ENCODE assay signal across 8 cellular contexts in the genomic region with DNA sequence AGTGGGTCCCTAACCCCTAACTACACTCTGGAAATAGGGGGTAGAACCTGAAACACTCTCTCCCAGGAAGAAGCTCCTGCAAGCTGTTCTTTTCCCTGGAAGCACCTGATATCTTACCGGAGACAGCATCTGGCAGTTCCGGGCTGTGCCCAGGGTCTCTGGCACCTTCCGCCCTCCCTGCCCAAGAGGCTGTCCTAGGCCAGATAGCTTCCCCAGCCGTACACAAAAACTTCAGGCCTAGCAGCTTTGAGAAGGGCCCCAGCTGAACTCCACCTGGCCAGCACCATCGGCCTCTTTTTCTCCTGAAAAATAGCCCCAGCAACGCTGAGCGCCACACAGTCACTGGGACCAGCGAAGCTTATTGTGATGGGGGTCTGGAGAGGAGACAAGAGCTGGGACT. TPM values are rescaled to one million over a fixed set of nuclear protein-coding genes. Genes with fewer than 3 reads are reported as not detected.
DNase-seq lines count a peak whose midpoint lies in the region; ATAC-seq and TF ChIP-seq lines count a peak whose summit lies in the region.

No MANE protein-coding gene starts in this region.

- peak overlapping the region; percentile 88 for H3K4me3 Mint-ChIP-seq in T-helper 17 cell

- WGBS in smooth muscle cell (ENCODE audit: low lambda C conversion rate), result 97% methylated on average over 8 of the region's 8 CpGs

- H3K4me1 Mint-ChIP-seq in T-helper 17 cell, result peaks cover 20% of the 10 kb centered on the region

- H3K4me1 ChIP-seq in HAP-1, result no peaks in the 10 kb centered on the region; the same call in 1 of the 2 replicates
- peaks cover 7% of the 10 kb centered on the region for H3K4me1 ChIP-seq in iPS-15b (ENCODE audit: control insufficient read depth, insufficient read depth, low read length)
- H3K4me1 ChIP-seq in smooth muscle cell (ENCODE audit: low read depth), result peaks cover 18% of the 10 kb centered on the region

- no peaks in the 10 kb centered on the region for H3F3A ChIP-seq in smooth muscle cell (ENCODE audit: low read depth)

- DNase-seq in HAP-1 (ENCODE audit: low spot score in 2 of 2) (no peak), T-helper 17 cell (no peak), smooth muscle cell (lab: John Stamatoyannopoulos, UW; ENCODE audit: unreplicated experiment) (no peak), SKM-1 treated with dmso at 0.1 percent for 144 hours (lab: John Stamatoyannopoulos, UW; ENCODE audit: unreplicated experiment) (no peak), GDM1 (lab: John Stamatoyannopoulos, UW) (no peak), NCI-H2081 (lab: John Stamatoyannopoulos, UW) (no peak)
- DNase-seq in stimulated activated CD4-positive, alpha-beta T cell treated with anti-CD3 and anti-CD28 coated beads, Interleukin-4, amount 100 ng/mL, for 4 hours, result no peak

- no peaks in the 10 kb centered on the region for H3K9me3 ChIP-seq in HAP-1
- peaks cover 4% of the 10 kb centered on the region for H3K9me3 ChIP-seq in T-helper 17 cell (ENCODE audit: control insufficient read depth, low read length, poor library complexity, severe bottlenecking)
- H3K9me3 ChIP-seq in iPS-15b (ENCODE audit: control insufficient read depth, insufficient read depth, low read length), result no peaks in the 10 kb centered on the region
- H3K9me3 ChIP-seq in smooth muscle cell (replicated peaks; ENCODE audit: low read depth), result no peaks in the 10 kb centered on the region

- H3K27ac ChIP-seq in smooth muscle cell (ENCODE audit: low read depth), result no peak overlapping the region

- H3K36me3 Mint-ChIP-seq in T-helper 17 cell (ENCODE audit: low read depth), result no peaks in the 10 kb centered on the region

- TF ChIP-seq CTCF in smooth muscle cell (IDR thresholded peaks at IDR 0.05; ENCODE audit: borderline replicate concordance, insufficient read depth, poor library complexity, severe bottlenecking), result no peak

- H3K27me3 ChIP-seq in HAP-1 (ENCODE audit: low read depth), result no peaks in the 10 kb centered on the region
- H3K27me3 ChIP-seq in iPS-15b (ENCODE audit: control insufficient read depth, insufficient read depth, low read length), result peaks cover 62% of the 10 kb centered on the region
- peaks cover 24% of the 10 kb centered on the region for H3K27me3 ChIP-seq in smooth muscle cell (ENCODE audit: low read depth)

- H3K4me2 ChIP-seq in smooth muscle cell, result peak overlapping the region; percentile 82

- peaks cover 43% of the 10 kb centered on the region for H3K27me3 Mint-ChIP-seq in T-helper 17 cell

- H3K9ac ChIP-seq in iPS-15b (ENCODE audit: low read depth, low read length) (no peak overlapping the region), smooth muscle cell (ENCODE audit: low read depth) (no peak overlapping the region)

- H3K4me3 ChIP-seq in HAP-1 (peak overlapping the region; percentile 68; the same call in 1 of the 2 replicates), iPS-15b (ENCODE audit: low read depth, low read length) (peak overlapping the region; percentile 95), smooth muscle cell (no peak overlapping the region)

- no peaks in the 10 kb centered on the region for H4K20me1 ChIP-seq in smooth muscle cell (ENCODE audit: low read depth)

- peak overlapping the region; percentile 97 for H3K27ac Mint-ChIP-seq in T-helper 17 cell

- ATAC-seq in T-helper 17 cell, result no peak

- H2AFZ ChIP-seq in smooth muscle cell (ENCODE audit: low read depth), result no peak overlapping the region

- H3K79me2 ChIP-seq in smooth muscle cell (ENCODE audit: low read depth), result no peaks in the 10 kb centered on the region

- in situ Hi-C loops in HAP-1 (cut with MboI; ENCODE audit: low sequenced_read_pairs), result loop anchor here (5.0 kb wide), 1 partner anchor 121 kb away; no protein-coding TSS in a partner anchor

- H3K36me3 ChIP-seq in HAP-1 (replicated peaks), result no peaks in the 10 kb centered on the region; the same call in 1 of the 2 replicates
- H3K36me3 ChIP-seq in iPS-15b (ENCODE audit: control insufficient read depth, insufficient read depth, low read length), result no peaks in the 10 kb centered on the region
- no peaks in the 10 kb centered on the region for H3K36me3 ChIP-seq in smooth muscle cell (ENCODE audit: low read depth)

RNA-seq across cellular contexts. Expression of gene OSR1, which starts 9.7 kb away (rescaled TPM):
- total RNA-seq in T-helper 17 cell, result not detected
- 0.85 and 3.2 TPM in 2 replicates for total RNA-seq in smooth muscle cell
- 1.4 and 6.3 TPM in 2 replicates for polyA plus RNA-seq in smooth muscle cell
